2 cellular contexts compared by ENCODE assay signal in the genomic region with DNA sequence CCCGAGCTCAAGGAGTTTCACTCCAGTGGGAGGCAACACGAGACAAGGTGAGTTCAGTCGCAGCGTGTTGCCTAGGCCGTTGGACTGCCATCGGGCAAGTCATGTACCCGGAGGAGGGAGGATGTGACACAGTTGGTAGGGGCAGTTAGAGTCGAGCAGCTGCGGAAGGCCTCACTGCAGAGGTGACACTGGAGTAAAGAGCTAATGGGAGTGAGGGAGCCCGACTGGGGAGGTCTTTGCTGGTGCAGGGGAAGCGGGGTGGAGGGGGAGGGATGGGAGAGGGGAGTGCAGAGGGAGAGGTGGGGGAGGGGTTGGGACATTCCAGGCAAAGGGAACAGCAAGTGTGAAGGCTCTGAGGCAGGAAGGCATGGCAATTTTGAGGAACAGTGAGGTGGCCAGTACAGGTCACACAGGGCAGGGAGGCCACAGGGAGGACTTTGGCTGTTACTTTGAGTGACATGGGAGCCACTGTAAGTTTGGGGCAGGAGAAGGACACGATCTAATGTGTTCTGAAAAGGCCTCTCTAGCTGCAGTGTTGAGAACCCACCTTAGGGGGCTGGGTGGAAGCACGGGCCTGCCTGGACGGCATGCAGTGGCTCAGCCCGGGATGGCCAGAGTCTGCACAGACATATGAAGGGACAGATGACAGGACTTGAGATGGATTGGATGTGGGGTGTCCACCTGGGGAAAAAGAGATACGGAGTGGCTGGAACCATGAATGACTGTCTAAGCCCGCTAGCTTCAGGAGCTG.
TF ChIP-seq lines count a peak whose summit lies in the region.

No MANE protein-coding gene starts in this region.

TF ChIP-seq in GM23338, 12 proteins besides CTCF, POLR2A, EP300 and RAD21 (continues in another document):
- TF ChIP-seq, protein P1, sequence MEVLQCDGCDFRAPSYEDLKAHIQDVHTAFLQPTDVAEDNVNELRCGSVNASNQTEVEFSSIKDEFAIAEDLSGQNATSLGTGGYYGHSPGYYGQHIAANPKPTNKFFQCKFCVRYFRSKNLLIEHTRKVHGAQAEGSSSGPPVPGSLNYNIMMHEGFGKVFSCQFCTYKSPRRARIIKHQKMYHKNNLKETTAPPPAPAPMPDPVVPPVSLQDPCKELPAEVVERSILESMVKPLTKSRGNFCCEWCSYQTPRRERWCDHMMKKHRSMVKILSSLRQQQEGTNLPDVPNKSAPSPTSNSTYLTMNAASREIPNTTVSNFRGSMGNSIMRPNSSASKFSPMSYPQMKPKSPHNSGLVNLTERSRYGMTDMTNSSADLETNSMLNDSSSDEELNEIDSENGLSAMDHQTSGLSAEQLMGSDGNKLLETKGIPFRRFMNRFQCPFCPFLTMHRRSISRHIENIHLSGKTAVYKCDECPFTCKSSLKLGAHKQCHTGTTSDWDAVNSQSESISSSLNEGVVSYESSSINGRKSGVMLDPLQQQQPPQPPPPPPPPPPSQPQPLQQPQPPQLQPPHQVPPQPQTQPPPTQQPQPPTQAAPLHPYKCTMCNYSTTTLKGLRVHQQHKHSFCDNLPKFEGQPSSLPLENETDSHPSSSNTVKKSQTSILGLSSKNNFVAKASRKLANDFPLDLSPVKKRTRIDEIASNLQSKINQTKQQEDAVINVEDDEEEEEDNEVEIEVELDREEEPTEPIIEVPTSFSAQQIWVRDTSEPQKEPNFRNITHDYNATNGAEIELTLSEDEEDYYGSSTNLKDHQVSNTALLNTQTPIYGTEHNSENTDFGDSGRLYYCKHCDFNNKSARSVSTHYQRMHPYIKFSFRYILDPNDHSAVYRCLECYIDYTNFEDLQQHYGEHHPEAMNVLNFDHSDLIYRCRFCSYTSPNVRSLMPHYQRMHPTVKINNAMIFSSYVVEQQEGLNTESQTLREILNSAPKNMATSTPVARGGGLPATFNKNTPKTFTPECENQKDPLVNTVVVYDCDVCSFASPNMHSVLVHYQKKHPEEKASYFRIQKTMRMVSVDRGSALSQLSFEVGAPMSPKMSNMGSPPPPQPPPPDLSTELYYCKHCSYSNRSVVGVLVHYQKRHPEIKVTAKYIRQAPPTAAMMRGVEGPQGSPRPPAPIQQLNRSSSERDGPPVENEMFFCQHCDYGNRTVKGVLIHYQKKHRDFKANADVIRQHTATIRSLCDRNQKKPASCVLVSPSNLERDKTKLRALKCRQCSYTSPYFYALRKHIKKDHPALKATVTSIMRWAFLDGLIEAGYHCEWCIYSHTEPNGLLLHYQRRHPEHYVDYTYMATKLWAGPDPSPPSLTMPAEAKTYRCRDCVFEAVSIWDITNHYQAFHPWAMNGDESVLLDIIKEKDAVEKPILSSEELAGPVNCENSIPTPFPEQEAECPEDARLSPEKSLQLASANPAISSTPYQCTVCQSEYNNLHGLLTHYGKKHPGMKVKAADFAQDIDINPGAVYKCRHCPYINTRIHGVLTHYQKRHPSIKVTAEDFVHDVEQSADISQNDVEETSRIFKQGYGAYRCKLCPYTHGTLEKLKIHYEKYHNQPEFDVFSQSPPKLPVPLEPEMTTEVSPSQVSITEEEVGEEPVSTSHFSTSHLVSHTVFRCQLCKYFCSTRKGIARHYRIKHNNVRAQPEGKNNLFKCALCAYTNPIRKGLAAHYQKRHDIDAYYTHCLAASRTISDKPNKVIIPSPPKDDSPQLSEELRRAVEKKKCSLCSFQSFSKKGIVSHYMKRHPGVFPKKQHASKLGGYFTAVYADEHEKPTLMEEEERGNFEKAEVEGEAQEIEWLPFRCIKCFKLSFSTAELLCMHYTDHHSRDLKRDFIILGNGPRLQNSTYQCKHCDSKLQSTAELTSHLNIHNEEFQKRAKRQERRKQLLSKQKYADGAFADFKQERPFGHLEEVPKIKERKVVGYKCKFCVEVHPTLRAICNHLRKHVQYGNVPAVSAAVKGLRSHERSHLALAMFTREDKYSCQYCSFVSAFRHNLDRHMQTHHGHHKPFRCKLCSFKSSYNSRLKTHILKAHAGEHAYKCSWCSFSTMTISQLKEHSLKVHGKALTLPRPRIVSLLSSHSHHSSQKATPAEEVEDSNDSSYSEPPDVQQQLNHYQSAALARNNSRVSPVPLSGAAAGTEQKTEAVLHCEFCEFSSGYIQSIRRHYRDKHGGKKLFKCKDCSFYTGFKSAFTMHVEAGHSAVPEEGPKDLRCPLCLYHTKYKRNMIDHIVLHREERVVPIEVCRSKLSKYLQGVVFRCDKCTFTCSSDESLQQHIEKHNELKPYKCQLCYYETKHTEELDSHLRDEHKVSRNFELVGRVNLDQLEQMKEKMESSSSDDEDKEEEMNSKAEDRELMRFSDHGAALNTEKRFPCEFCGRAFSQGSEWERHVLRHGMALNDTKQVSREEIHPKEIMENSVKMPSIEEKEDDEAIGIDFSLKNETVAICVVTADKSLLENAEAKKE (CRISPR knock-in tag; IDR thresholded peaks at IDR 0.05): no peak
- TF ChIP-seq NANOG (IDR thresholded peaks at IDR 0.05; ENCODE audit: borderline replicate concordance) (no peak), ZNF331 (CRISPR knock-in tag; IDR thresholded peaks at IDR 0.05; ENCODE audit: low read depth) (no peak), EZH2phosphoT487 (IDR thresholded peaks at IDR 0.05; ENCODE audit: unreplicated experiment) (no peak), ZNF114 (CRISPR knock-in tag; IDR thresholded peaks at IDR 0.05) (no peak), JUNB (IDR thresholded peaks at IDR 0.05; ENCODE audit: unreplicated experiment) (no peak), CREB1 (CRISPR knock-in tag; IDR thresholded peaks at IDR 0.05; ENCODE audit: low read depth) (no peak), POLR2AphosphoS5 (IDR thresholded peaks at IDR 0.05; ENCODE audit: low read depth) (no peak)
- TF ChIP-seq, protein P2, sequence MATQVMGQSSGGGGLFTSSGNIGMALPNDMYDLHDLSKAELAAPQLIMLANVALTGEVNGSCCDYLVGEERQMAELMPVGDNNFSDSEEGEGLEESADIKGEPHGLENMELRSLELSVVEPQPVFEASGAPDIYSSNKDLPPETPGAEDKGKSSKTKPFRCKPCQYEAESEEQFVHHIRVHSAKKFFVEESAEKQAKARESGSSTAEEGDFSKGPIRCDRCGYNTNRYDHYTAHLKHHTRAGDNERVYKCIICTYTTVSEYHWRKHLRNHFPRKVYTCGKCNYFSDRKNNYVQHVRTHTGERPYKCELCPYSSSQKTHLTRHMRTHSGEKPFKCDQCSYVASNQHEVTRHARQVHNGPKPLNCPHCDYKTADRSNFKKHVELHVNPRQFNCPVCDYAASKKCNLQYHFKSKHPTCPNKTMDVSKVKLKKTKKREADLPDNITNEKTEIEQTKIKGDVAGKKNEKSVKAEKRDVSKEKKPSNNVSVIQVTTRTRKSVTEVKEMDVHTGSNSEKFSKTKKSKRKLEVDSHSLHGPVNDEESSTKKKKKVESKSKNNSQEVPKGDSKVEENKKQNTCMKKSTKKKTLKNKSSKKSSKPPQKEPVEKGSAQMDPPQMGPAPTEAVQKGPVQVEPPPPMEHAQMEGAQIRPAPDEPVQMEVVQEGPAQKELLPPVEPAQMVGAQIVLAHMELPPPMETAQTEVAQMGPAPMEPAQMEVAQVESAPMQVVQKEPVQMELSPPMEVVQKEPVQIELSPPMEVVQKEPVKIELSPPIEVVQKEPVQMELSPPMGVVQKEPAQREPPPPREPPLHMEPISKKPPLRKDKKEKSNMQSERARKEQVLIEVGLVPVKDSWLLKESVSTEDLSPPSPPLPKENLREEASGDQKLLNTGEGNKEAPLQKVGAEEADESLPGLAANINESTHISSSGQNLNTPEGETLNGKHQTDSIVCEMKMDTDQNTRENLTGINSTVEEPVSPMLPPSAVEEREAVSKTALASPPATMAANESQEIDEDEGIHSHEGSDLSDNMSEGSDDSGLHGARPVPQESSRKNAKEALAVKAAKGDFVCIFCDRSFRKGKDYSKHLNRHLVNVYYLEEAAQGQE (IDR thresholded peaks at IDR 0.05; ENCODE audit: unreplicated experiment): no peak

TF ChIP-seq in IMR-90, 13 proteins besides CTCF, POLR2A, EP300 and RAD21:
- TF ChIP-seq MAFK (IDR thresholded peaks at IDR 0.05; ENCODE audit: low read depth, low read length): no peak
- TF ChIP-seq ELK1 (IDR thresholded peaks at IDR 0.05; ENCODE audit: borderline replicate concordance, low read depth, low read length): no peak
- TF ChIP-seq FOS (IDR thresholded peaks at IDR 0.05; ENCODE audit: low read depth, low read length): no peak
TF ChIP-seq in IMR-90: peak in this region for 0.
